ENCODE assay signal across 2 cellular contexts in the genomic region with DNA sequence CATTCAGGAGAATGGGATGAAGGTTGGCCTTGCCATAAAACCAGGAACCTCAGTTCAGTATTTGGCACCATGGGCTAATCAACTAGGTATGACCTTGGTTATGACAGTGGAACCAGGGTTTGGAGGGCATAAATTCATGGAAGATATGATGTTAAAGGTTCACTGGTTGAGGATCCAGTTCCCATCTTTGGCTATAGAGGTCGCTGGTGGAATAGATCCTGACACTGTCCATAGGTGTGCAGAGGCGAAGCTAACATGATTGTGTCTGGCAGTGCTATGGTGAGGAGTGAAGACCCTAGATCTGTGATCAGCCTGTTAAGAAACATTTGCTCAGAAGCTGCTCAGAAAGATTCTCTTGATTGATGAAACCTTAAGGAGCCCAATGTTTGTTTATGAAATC.
TF ChIP-seq lines count a peak whose summit lies in the region.

No MANE protein-coding gene starts in this region.

TF ChIP-seq in HepG2, 621 proteins besides CTCF, POLR2A, EP300 and RAD21:
- TF ChIP-seq TAF1 (CRISPR knock-in tag; IDR thresholded peaks at IDR 0.05) (no peak), NFRKB (IDR thresholded peaks at IDR 0.05) (no peak), ZNF766 (CRISPR knock-in tag; IDR thresholded peaks at IDR 0.05; ENCODE audit: borderline replicate concordance) (no peak), STAG1 (CRISPR knock-in tag; IDR thresholded peaks at IDR 0.05) (peak; percentile 36), SAP130 (CRISPR knock-in tag; IDR thresholded peaks at IDR 0.05; ENCODE audit: low read depth) (no peak)

TF ChIP-seq in WTC11, 78 proteins besides CTCF, POLR2A, EP300 and RAD21:
- TF ChIP-seq HMGA2 (CRISPR knock-in tag; IDR thresholded peaks at IDR 0.05) (no peak), ZNF121 (CRISPR knock-in tag; IDR thresholded peaks at IDR 0.05) (no peak), KAT7 (CRISPR knock-in tag; IDR thresholded peaks at IDR 0.05; ENCODE audit: borderline replicate concordance) (no peak)
